In genomic region chr6:37102299-37103168, GRCh38 we compare ENCODE assay signal across 8 cellular contexts.
DNase-seq lines count a peak whose midpoint lies in the region; ATAC-seq lines count a peak whose summit lies in the region.

No MANE protein-coding gene starts in this region.

- H4K20me1 ChIP-seq in BLaER1 = no peaks in the 10 kb centered on the region

- no peaks in the 10 kb centered on the region for H3K9me3 ChIP-seq in BLaER1

- peak; percentile 84 for ATAC-seq in GM19351 (IDR thresholded peaks at IDR 0.05; ENCODE audit: unreplicated experiment)
- peak; percentile 67 for ATAC-seq in HG03571 (IDR thresholded peaks at IDR 0.05; ENCODE audit: unreplicated experiment)

- peak overlapping the region; percentile 62 for H3K4me3 ChIP-seq in BLaER1

- no peaks in the 10 kb centered on the region for H3K27me3 ChIP-seq in BLaER1

- peak; percentile 100 for DNase-seq in NCI-H82 (lab: John Stamatoyannopoulos, UW)
- peak; percentile 82 for DNase-seq in activated CD8-positive, alpha-beta memory T cell treated with anti-CD3 and anti-CD28 coated beads for 24 hours
- DNase-seq in effector CD8-positive, alpha-beta T cell (lab: John Stamatoyannopoulos, UW) = peak; percentile 36
- DNase-seq in lung microvascular endothelial cell (ENCODE audit: low read depth in 2 of 2) = peak; percentile 87 to 89
- peak; percentile 43 to 66 (median 58) for DNase-seq in stimulated activated CD4-positive, alpha-beta T cell treated with anti-CD3 and anti-CD28 coated beads, TNF-alpha, amount 100 ng/mL, for 24 hours (ENCODE audit: low read depth in 3 of 3)

- H3K36me3 ChIP-seq in BLaER1 = no peaks in the 10 kb centered on the region

- peak overlapping the region; percentile 59 for H3K27ac ChIP-seq in BLaER1

- peak overlapping the region; percentile 95 for H3K4me2 ChIP-seq in BLaER1

- peaks cover 66% of the 10 kb centered on the region for H3K4me1 ChIP-seq in BLaER1

- peak overlapping the region; percentile 71 for H3K9ac ChIP-seq in BLaER1

Comparison
In these comparisons a context has a peak if more than half of its experiments do, and no peak if none do; other contexts are left out.
1. Peak in every context shown above with its lines: DNase-seq, ATAC-seq, H3K4me3 ChIP-seq and H3K27ac ChIP-seq.
2. DNase-seq: peak in every context shown above with its lines; median percentile 100 in NCI-H82; 88 in lung microvascular endothelial cell; 82 in activated CD8-positive, alpha-beta memory T cell treated with anti-CD3 and anti-CD28 coated beads for 24 hours; 58 in stimulated activated CD4-positive, alpha-beta T cell treated with anti-CD3 and anti-CD28 coated beads, TNF-alpha, amount 100 ng/mL, for 24 hours; 36 in effector CD8-positive, alpha-beta T cell.